ENCODE assay signal across 9 cellular contexts in genomic region chr7:134742688-134743350, GRCh38. TPM values are rescaled to one million over a fixed set of nuclear protein-coding genes. Genes with fewer than 3 reads are reported as not detected.
DNase-seq lines count a peak whose midpoint lies in the region; ATAC-seq, FAIRE-seq and TF ChIP-seq lines count a peak whose summit lies in the region.
"Had no signal": no experiment of that assay in that cellular context is flagged by ENCODE, and none has a peak within 500 bp of the region (broad histone marks: within the 10 kb centered on the region; RNA-seq: fewer than 3 reads in every experiment).

No MANE protein-coding gene starts in this region.

- H3K36me3 Mint-ChIP-seq in chondrocyte (ENCODE audit: low read depth): no peaks in the 10 kb centered on the region
- H3K36me3 Mint-ChIP-seq in activated naive CD8-positive, alpha-beta T cell treated with anti-CD3 and anti-CD28 coated beads, Interleukin-2, amount 50 U/mL, for 24 hours (ENCODE audit: low read depth): no peaks in the 10 kb centered on the region

- no peaks in the 10 kb centered on the region for H3K9me1 ChIP-seq in keratinocyte (ENCODE audit: control insufficient read depth, extremely low read depth, insufficient read depth, low read length)

- H3K9me3 ChIP-seq in keratinocyte (ENCODE audit: control insufficient read depth, low read depth, low read length) (no peaks in the 10 kb centered on the region), spleen (no peaks in the 10 kb centered on the region)

- TF ChIP-seq CTCF in chondrocyte (IDR thresholded peaks at IDR 0.05) (no peak), keratinocyte (optimal IDR thresholded peaks at IDR 0.05 in 1 of 3, IDR thresholded peaks at IDR 0.05 in 1 of 3, conservative IDR thresholded peaks at IDR 0.05 in 1 of 3; ENCODE audit: extremely low read depth in 1 of 3, insufficient read depth in 2 of 3, low read length in 3 of 3) (no peak), spleen (IDR thresholded peaks at IDR 0.05 in 8 of 11, conservative IDR thresholded peaks at IDR 0.05 in 3 of 11) (no peak)

- no peaks in the 10 kb centered on the region for H3K27me3 ChIP-seq in keratinocyte (ENCODE audit: control insufficient read depth, extremely low read depth, insufficient read depth, low read length)
- no peaks in the 10 kb centered on the region for H3K27me3 ChIP-seq in spleen (replicated peaks in 1 of 7)

- no peaks in the 10 kb centered on the region for H3K27me3 Mint-ChIP-seq in chondrocyte (ENCODE audit: low read depth)
- peaks cover 2% of the 10 kb centered on the region for H3K27me3 Mint-ChIP-seq in activated naive CD8-positive, alpha-beta T cell treated with anti-CD3 and anti-CD28 coated beads, Interleukin-2, amount 50 U/mL, for 24 hours

- peak overlapping the region; percentile 84 for H2AFZ ChIP-seq in keratinocyte (ENCODE audit: control insufficient read depth, low read length)

- no peaks in the 10 kb centered on the region for H3K79me2 ChIP-seq in keratinocyte (ENCODE audit: control insufficient read depth, insufficient read depth, low read length)

- H3K4me1 Mint-ChIP-seq in chondrocyte (ENCODE audit: low read depth): peaks cover 94% of the 10 kb centered on the region
- H3K4me1 Mint-ChIP-seq in activated naive CD8-positive, alpha-beta T cell treated with anti-CD3 and anti-CD28 coated beads, Interleukin-2, amount 50 U/mL, for 24 hours: peaks cover 10% of the 10 kb centered on the region

- H3K4me2 ChIP-seq in keratinocyte (ENCODE audit: control insufficient read depth, extremely low read depth, insufficient read depth, low read depth, low read length): peak overlapping the region; percentile 75

- intact Hi-C loops in spleen (cut with DNase I; ENCODE audit: low total_unique reads): no loop called here

- no peak for FAIRE-seq in keratinocyte (lab: Jason Lieb, UNC)

- DNase-seq in H4 (ENCODE audit: low spot score) (peak; percentile 19), chondrocyte (ENCODE audit: low spot score) (no peak), keratinocyte (ENCODE audit: low read depth, low spot score) (no peak), spleen (no peak), KBM-7 (no peak), MV-4-11 (lab: John Stamatoyannopoulos, UW) (no peak), NCI-H1048 (lab: John Stamatoyannopoulos, UW) (no peak)
- DNase-seq in activated naive CD8-positive, alpha-beta T cell treated with anti-CD3 and anti-CD28 coated beads, Interleukin-2, amount 50 U/mL, for 24 hours: no peak
- DNase-seq: activated CD8-positive, alpha-beta memory T cell treated with anti-CD3 and anti-CD28 coated beads, Interleukin-2, amount 50 U/mL, for 48 hours had no signal

- H3K9me3 Mint-ChIP-seq in chondrocyte (ENCODE audit: low read depth): no peaks in the 10 kb centered on the region
- no peaks in the 10 kb centered on the region for H3K9me3 Mint-ChIP-seq in activated naive CD8-positive, alpha-beta T cell treated with anti-CD3 and anti-CD28 coated beads, Interleukin-2, amount 50 U/mL, for 24 hours

- TF ChIP-seq POLR2A in spleen (IDR thresholded peaks at IDR 0.05): no peak

- H3K27ac Mint-ChIP-seq in chondrocyte (ENCODE audit: unreplicated experiment): peak overlapping the region; percentile 96
- no peak overlapping the region for H3K27ac Mint-ChIP-seq in activated naive CD8-positive, alpha-beta T cell treated with anti-CD3 and anti-CD28 coated beads, Interleukin-2, amount 50 U/mL, for 24 hours

- 38 to 64% (median 40%) methylated on average over 2 of the region's 2 CpGs for WGBS in spleen, 5 donors

- peak overlapping the region; percentile 24 for H3K9ac ChIP-seq in keratinocyte (ENCODE audit: control insufficient read depth, extremely low read depth, insufficient read depth, low read length)

- H3K4me3 Mint-ChIP-seq in chondrocyte (ENCODE audit: unreplicated experiment): peak overlapping the region; percentile 37
- H3K4me3 Mint-ChIP-seq in activated naive CD8-positive, alpha-beta T cell treated with anti-CD3 and anti-CD28 coated beads, Interleukin-2, amount 50 U/mL, for 24 hours: no peak overlapping the region

- in situ Hi-C loops in KBM-7 (cut with MboI; ENCODE audit: low pct_unique_long_range_greater_than_20kb, low sequenced_read_pairs): no loop called here

- no peaks in the 10 kb centered on the region for H3K36me3 ChIP-seq in keratinocyte (ENCODE audit: control insufficient read depth in 2 of 2, extremely low read depth in 1 of 2, insufficient read depth in 2 of 2, low read length in 2 of 2)
- no peaks in the 10 kb centered on the region for H3K36me3 ChIP-seq in spleen

- H3K4me3 ChIP-seq in keratinocyte (ENCODE audit: control insufficient read depth in 2 of 3, extremely low read depth in 1 of 3, insufficient read depth in 2 of 3, low read depth in 1 of 3, low read length in 3 of 3) (no peak overlapping the region), spleen (no peak overlapping the region)

- dilution Hi-C loops in keratinocyte (cut with MboI; ENCODE audit: extremely low pct_ligation_motif_present, low sequenced_read_pairs): no loop called here

- no peaks in the 10 kb centered on the region for H4K20me1 ChIP-seq in keratinocyte (ENCODE audit: control insufficient read depth, extremely low read depth, insufficient read depth, low read length)

- H3K4me1 ChIP-seq in keratinocyte (ENCODE audit: control insufficient read depth, extremely low read depth, insufficient read depth, low read length): peaks cover 21% of the 10 kb centered on the region
- peaks cover 0 to 9% (median 0%) of the 10 kb centered on the region in 6 donors for H3K4me1 ChIP-seq in spleen

- ATAC-seq in activated naive CD8-positive, alpha-beta T cell treated with anti-CD3 and anti-CD28 coated beads, Interleukin-2, amount 50 U/mL, for 24 hours: no peak

- peak overlapping the region; percentile 78 for H3K27ac ChIP-seq in keratinocyte (ENCODE audit: control insufficient read depth, insufficient read depth, low read length)
- peak overlapping the region in 7 of 8 donors; percentile 41 to 73 (median 67) for H3K27ac ChIP-seq in spleen

RNA-seq across cellular contexts. Expression of gene CALD1, which starts 36.6 kb away (rescaled TPM):
- 152 and 195 TPM in 2 replicates for total RNA-seq in H4 (2014; rRNA removed; shearing (Covaris generic))
- total RNA-seq in chondrocyte (1,623 to 1,979 TPM (median 1,941 TPM) in 3 replicates), spleen (100 to 1,000 TPM; 146 to 333 (median 291) TPM)
- polyA plus RNA-seq in keratinocyte (169 to 229 TPM (median 198 TPM) in 3 replicates), spleen (10 to 100 TPM; 42.4 to 85.3 (median 48.3) TPM)
- 135 TPM for polyA plus RNA-seq in keratinocyte (2011; ENCODE audit: low read depth)
- polyA plus RNA-seq in keratinocyte (2011; cell fraction: cytosol; rRNA removed): 175 and 262 TPM in 2 replicates
- polyA plus RNA-seq in keratinocyte (2011; cell fraction: nucleus; rRNA removed): 308 and 349 TPM in 2 replicates
- 55.2 and 198 TPM in 2 replicates for polyA plus RNA-seq in keratinocyte (2012; ENCODE audit: low replicate concordance)
- polyA minus RNA-seq in keratinocyte: 79.3 to 202 TPM (median 169 TPM) in 3 replicates
- polyA minus RNA-seq in keratinocyte (2011; cell fraction: cytosol; rRNA and poly(A)+ RNA removed): 127 TPM
- polyA minus RNA-seq in keratinocyte (2011; cell fraction: nucleus; rRNA and poly(A)+ RNA removed): 125 and 268 TPM in 2 replicates
